In the genomic region with DNA sequence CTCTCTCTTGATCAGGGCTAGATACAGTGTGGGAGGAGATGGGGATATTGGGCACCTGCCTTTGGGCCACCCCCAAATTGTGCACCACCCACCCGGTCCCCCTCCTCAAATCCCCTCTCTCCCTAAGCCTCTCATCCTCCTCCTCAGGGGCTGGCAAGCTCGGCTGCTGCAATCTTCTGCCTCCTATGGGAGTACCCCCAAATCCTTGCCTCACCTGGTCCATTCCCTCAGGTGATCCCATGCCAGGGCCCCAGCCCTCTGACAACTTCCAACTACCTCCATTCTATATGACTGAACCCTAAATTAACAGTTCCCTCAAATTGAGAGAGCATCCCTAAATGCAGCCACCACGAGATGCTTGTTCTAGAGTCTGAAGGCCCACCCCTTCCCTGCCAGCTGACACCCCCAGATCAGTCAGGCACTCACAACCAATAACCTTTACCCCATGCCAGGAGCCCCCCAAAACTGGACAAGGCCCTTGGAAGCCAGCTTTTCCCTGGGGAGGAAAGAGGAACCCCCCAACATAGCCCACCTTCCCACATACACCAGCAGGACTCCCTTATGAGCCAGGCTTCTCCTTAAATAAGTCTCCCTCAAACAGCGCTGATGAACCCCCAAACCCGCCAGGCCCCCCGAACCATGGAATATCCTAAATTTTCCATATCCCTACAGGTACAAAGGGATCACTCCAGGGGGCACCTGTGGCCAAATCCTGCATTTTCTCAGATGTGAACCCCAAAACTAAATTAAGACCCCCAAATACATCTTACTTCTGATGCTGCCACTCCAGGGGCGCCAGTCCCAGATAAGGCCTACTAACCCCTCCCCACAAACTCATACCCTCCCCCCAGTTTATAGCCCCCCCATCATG, we compare ENCODE assay signal across 6 cellular contexts.
A peak's percentile ranks its signal among the peaks of the same experiment; 100 is the strongest.
DNase-seq lines count a peak whose midpoint lies in the region; ATAC-seq and TF ChIP-seq lines count a peak whose summit lies in the region.

No MANE protein-coding gene starts in this region.

- H3K4me1 ChIP-seq in RWPE2 (ENCODE audit: insufficient read depth, poor library complexity, severe bottlenecking) = peaks cover 9% of the 10 kb centered on the region

- H3K36me3 ChIP-seq in RWPE2 (ENCODE audit: low read depth) = peaks cover 7% of the 10 kb centered on the region

- no peaks in the 10 kb centered on the region for H3K27me3 ChIP-seq in RWPE2 (ENCODE audit: insufficient read depth, poor library complexity, severe bottlenecking)

- H3K9me3 ChIP-seq in RWPE2 (ENCODE audit: severe bottlenecking) = no peaks in the 10 kb centered on the region
- H3K9me3 ChIP-seq in iPS-18c (ENCODE audit: control insufficient read depth, insufficient read depth, low read length) = no peaks in the 10 kb centered on the region

- ATAC-seq in RWPE2 (ENCODE audit: low read depth) (no peak), GM21367 (IDR thresholded peaks at IDR 0.05; ENCODE audit: unreplicated experiment) (no peak)

- TF ChIP-seq CTCF in 22Rv1 (IDR thresholded peaks at IDR 0.05) = no peak
- TF ChIP-seq CTCF in RWPE2 (IDR thresholded peaks at IDR 0.05; ENCODE audit: poor library complexity, severe bottlenecking) = no peak

- DNase-seq in RWPE2 (ENCODE audit: low spot score) (no peak), HuH-7 (ENCODE audit: low spot score) (no peak), hepatic stellate cell (ENCODE audit: low spot score) (no peak)

- peak overlapping the region; percentile 27 for H3K4me3 ChIP-seq in RWPE2 (ENCODE audit: severe bottlenecking)
- peak overlapping the region; percentile 48 for H3K4me3 ChIP-seq in iPS-18c (ENCODE audit: insufficient read depth, low read depth, low read length)

- peak overlapping the region; percentile 65; the same call in 1 of the 2 replicates for H3K27ac ChIP-seq in 22Rv1
- H3K27ac ChIP-seq in RWPE2 (ENCODE audit: poor library complexity, severe bottlenecking) = peak overlapping the region; percentile 62
